8 cellular contexts compared by ENCODE assay signal in genomic region chr15:86915811-86916331, GRCh38.
DNase-seq lines count a peak whose midpoint lies in the region; ATAC-seq and TF ChIP-seq lines count a peak whose summit lies in the region.

No MANE protein-coding gene starts in this region.

- no peak for TF ChIP-seq POLR2A in sigmoid colon (IDR thresholded peaks at IDR 0.05)

- H3K27ac ChIP-seq in sigmoid colon: no peak overlapping the region

- 14 to 24% methylated on average over 12 of the region's 12 CpGs for WGBS in sigmoid colon, 2 donors

- intact Hi-C loops in Calu3 (cut with micrococcal nuclease; ENCODE audit: unreplicated experiment) (loop anchor here (5.0 kb wide), 1 partner anchor 1331 kb away; no protein-coding TSS in a partner anchor), Right ventricle myocardium superior (cut with DNase I) (loop anchor here (10.0 kb wide), 1 partner anchor 1329 kb away; no protein-coding TSS in a partner anchor), sigmoid colon (cut with DNase I) (no loop called here)
- intact Hi-C loops in activated CD8-positive, alpha-beta T cell treated with anti-CD3 and anti-CD28 coated beads for 36 hours (cut with micrococcal nuclease): no loop called here

- CTCF ChIA-PET in Calu3 (lab: Charles Lee): no interaction called here
- CTCF ChIA-PET in activated CD8-positive, alpha-beta T cell treated with anti-CD3 and anti-CD28 coated beads for 36 hours (lab: Charles Lee): no interaction called here

- no peaks in the 10 kb centered on the region for H3K9me3 ChIP-seq in sigmoid colon

- H3K36me3 ChIP-seq in sigmoid colon: no peaks in the 10 kb centered on the region

- H3K27ac Mint-ChIP-seq in Calu3 (ENCODE audit: unreplicated experiment): no peak overlapping the region
- H3K27ac Mint-ChIP-seq in activated CD8-positive, alpha-beta T cell treated with anti-CD3 and anti-CD28 coated beads for 36 hours: no peak overlapping the region

- no peaks in the 10 kb centered on the region for H3K36me3 Mint-ChIP-seq in Calu3 (ENCODE audit: insufficient read depth, unreplicated experiment)
- no peaks in the 10 kb centered on the region for H3K36me3 Mint-ChIP-seq in activated CD8-positive, alpha-beta T cell treated with anti-CD3 and anti-CD28 coated beads for 36 hours (ENCODE audit: low read depth)

- peak; percentile 7 for DNase-seq in Calu3
- peak; percentile 29 to 32 for DNase-seq in Kasumi-1 (lab: John Stamatoyannopoulos, UW)
- peak; percentile 1 for DNase-seq in T1000 (lab: John Stamatoyannopoulos, UW)
- no peak for DNase-seq in Right ventricle myocardium superior
- DNase-seq in sigmoid colon: no peak
- DNase-seq in activated CD8-positive, alpha-beta T cell treated with anti-CD3 and anti-CD28 coated beads for 36 hours: no peak
- no peak for DNase-seq in stimulated activated naive CD8-positive, alpha-beta T cell treated with anti-CD3 and anti-CD28 coated beads, Interleukin-15, Interleukin-2, amounts not matched to agents 100 U/mL and 50 U/mL, for 24 hours
- DNase-seq in NCI-H128 (lab: John Stamatoyannopoulos, UW; ENCODE audit: unreplicated experiment): no peak

- no peaks in the 10 kb centered on the region for H3K4me1 ChIP-seq in sigmoid colon

- no peaks in the 10 kb centered on the region for H3K9me3 Mint-ChIP-seq in Calu3 (ENCODE audit: low read depth, unreplicated experiment)
- H3K9me3 Mint-ChIP-seq in activated CD8-positive, alpha-beta T cell treated with anti-CD3 and anti-CD28 coated beads for 36 hours: no peaks in the 10 kb centered on the region

- peak; percentile 79 for ATAC-seq in Right ventricle myocardium superior (ENCODE audit: poor library complexity)
- no peak for ATAC-seq in activated CD8-positive, alpha-beta T cell treated with anti-CD3 and anti-CD28 coated beads for 36 hours
- ATAC-seq in stimulated activated naive CD8-positive, alpha-beta T cell treated with anti-CD3 and anti-CD28 coated beads, Interleukin-15, Interleukin-2, amounts not matched to agents 100 U/mL and 50 U/mL, for 24 hours: no peak

- no peak overlapping the region for H3K4me3 ChIP-seq in sigmoid colon

- BruUV-seq in Calu3 (replicated peaks; lab: Mats Ljungman, UMichigan): no TSS peak

- no peak for TF ChIP-seq EP300 in sigmoid colon (IDR thresholded peaks at IDR 0.05)

- no peaks in the 10 kb centered on the region for H3K4me1 Mint-ChIP-seq in Calu3 (ENCODE audit: low read depth, unreplicated experiment)
- H3K4me1 Mint-ChIP-seq in activated CD8-positive, alpha-beta T cell treated with anti-CD3 and anti-CD28 coated beads for 36 hours (ENCODE audit: low read depth): no peaks in the 10 kb centered on the region

- H3K4me3 Mint-ChIP-seq in Calu3 (ENCODE audit: low read depth, unreplicated experiment): no peak overlapping the region
- no peak overlapping the region for H3K4me3 Mint-ChIP-seq in activated CD8-positive, alpha-beta T cell treated with anti-CD3 and anti-CD28 coated beads for 36 hours

- no peaks in the 10 kb centered on the region for H3K27me3 ChIP-seq in sigmoid colon

- H3K27me3 Mint-ChIP-seq in Calu3 (ENCODE audit: unreplicated experiment): no peaks in the 10 kb centered on the region
- H3K27me3 Mint-ChIP-seq in activated CD8-positive, alpha-beta T cell treated with anti-CD3 and anti-CD28 coated beads for 36 hours: peaks cover 1% of the 10 kb centered on the region

- no peak for TF ChIP-seq CTCF in Calu3 (IDR thresholded peaks at IDR 0.05; ENCODE audit: unreplicated experiment)
- TF ChIP-seq CTCF in sigmoid colon (IDR thresholded peaks at IDR 0.05): peak in 3 of 4 experiments; percentile 12 to 37 (median 15)
- TF ChIP-seq CTCF in activated CD8-positive, alpha-beta T cell treated with anti-CD3 and anti-CD28 coated beads for 36 hours (IDR thresholded peaks at IDR 0.05): no peak

- POLR2A ChIA-PET in activated CD8-positive, alpha-beta T cell treated with anti-CD3 and anti-CD28 coated beads for 36 hours (lab: Charles Lee): no interaction called here

Comparison
In these comparisons a context has a peak if more than half of its experiments do, and no peak if none do; other contexts are left out.
1. DNase-seq: peak in Calu3 (single experiment), Kasumi-1 (2 of 2) and T1000 (single experiment); none in Right ventricle myocardium superior (single experiment), sigmoid colon (single experiment), activated CD8-positive, alpha-beta T cell treated with anti-CD3 and anti-CD28 coated beads for 36 hours (single experiment), stimulated activated naive CD8-positive, alpha-beta T cell treated with anti-CD3 and anti-CD28 coated beads, Interleukin-15, Interleukin-2, amounts not matched to agents 100 U/mL and 50 U/mL, for 24 hours (single experiment) and NCI-H128 (single experiment).
2. CTCF ChIP-seq: peak in sigmoid colon (3 of 4); none in Calu3 (single experiment) and activated CD8-positive, alpha-beta T cell treated with anti-CD3 and anti-CD28 coated beads for 36 hours (single experiment).
3. intact Hi-C loops: an anchor here in Calu3 (5.0 kb wide) and Right ventricle myocardium superior (10.0 kb wide); none called in sigmoid colon and activated CD8-positive, alpha-beta T cell treated with anti-CD3 and anti-CD28 coated beads for 36 hours.